Comparison of ENCODE assay signal across 19 cellular contexts in the genomic region with DNA sequence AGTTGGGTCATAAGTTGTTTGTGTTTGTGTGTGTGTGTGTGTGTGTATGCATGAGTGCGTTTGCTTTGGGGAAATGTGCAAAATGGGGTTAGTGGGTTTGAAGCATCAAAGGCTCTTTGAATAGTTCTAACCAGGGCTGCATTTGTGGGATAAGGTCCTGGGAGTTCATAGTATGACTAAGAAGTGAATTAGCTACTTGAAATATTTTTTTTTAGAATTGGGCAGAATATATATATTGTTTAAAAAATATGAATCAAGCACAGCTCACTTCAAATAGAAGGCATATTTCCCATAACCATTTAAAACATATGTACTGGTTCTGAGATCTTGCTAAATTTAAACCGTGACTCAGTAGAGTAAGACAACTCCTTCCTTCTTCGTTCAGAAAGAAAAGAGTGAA. TPM values are rescaled to one million over a fixed set of nuclear protein-coding genes. Genes with fewer than 3 reads are reported as not detected.
DNase-seq lines count a peak whose midpoint lies in the region; ATAC-seq, FAIRE-seq and TF ChIP-seq lines count a peak whose summit lies in the region.
"Had no signal": no experiment of that assay in that cellular context is flagged by ENCODE, and none has a peak within 500 bp of the region (broad histone marks: within the 10 kb centered on the region; RNA-seq: fewer than 3 reads in every experiment).

No MANE protein-coding gene starts in this region.

- peak; percentile 81 for FAIRE-seq in astrocyte (lab: Jason Lieb, UNC)

- no peaks in the 10 kb centered on the region for H3K9me3 ChIP-seq in astrocyte (ENCODE audit: insufficient read depth, low read depth, low read length)
- no peaks in the 10 kb centered on the region for H3K9me3 ChIP-seq in PC-9 (ENCODE audit: insufficient read depth, low read depth)
- H3K9me3 ChIP-seq: prostate gland, tibial nerve had no signal

- H3F3A ChIP-seq in PC-9 (ENCODE audit: insufficient read depth, low read depth) = peaks cover 24% of the 10 kb centered on the region; the same call in 1 of the 2 replicates

- no peaks in the 10 kb centered on the region for H3K36me3 ChIP-seq in astrocyte (ENCODE audit: insufficient read depth, low read length)
- H3K36me3 ChIP-seq in PC-9 (ENCODE audit: low read depth) = peaks cover 24% of the 10 kb centered on the region
- H3K36me3 ChIP-seq: prostate gland, tibial nerve had no signal

- H3K4me1 ChIP-seq in astrocyte (ENCODE audit: insufficient read depth, low read length) (peaks cover 18% of the 10 kb centered on the region), foreskin keratinocyte (peaks cover 59% of the 10 kb centered on the region), PC-9 (replicated peaks; ENCODE audit: insufficient read depth) (peaks cover 38% of the 10 kb centered on the region)
- H3K4me1 ChIP-seq: prostate gland had no signal

- ATAC-seq in foreskin keratinocyte = peak; percentile 85
- no peak for ATAC-seq in GM19455 (IDR thresholded peaks at IDR 0.05; ENCODE audit: unreplicated experiment)
- ATAC-seq: activated T-cell treated with anti-CD3 and anti-CD28 coated beads, Interleukin-2, amount 50 U/mL, for 72 hours; K562 had no signal

- CTCF ChIA-PET in PC-9 (lab: Charles Lee) = no interaction called here

- H3K27ac ChIP-seq in astrocyte (ENCODE audit: low read depth, low read length) = peak overlapping the region; percentile 32
- peak overlapping the region; percentile 24 for H3K27ac ChIP-seq in foreskin keratinocyte
- no peak overlapping the region for H3K27ac ChIP-seq in PC-9
- H3K27ac ChIP-seq: dorsolateral prefrontal cortex, prostate gland, tibial nerve had no signal

- H3K27me3 Mint-ChIP-seq in astrocyte (ENCODE audit: low read depth, unreplicated experiment) = no peaks in the 10 kb centered on the region

- H3K4me1 Mint-ChIP-seq in astrocyte (ENCODE audit: low read depth, unreplicated experiment) = peaks cover 60% of the 10 kb centered on the region

- no TSS peak for BruUV-seq in PC-9 (replicated peaks; lab: Mats Ljungman, UMichigan)

- peaks cover 93% of the 10 kb centered on the region for H3K79me2 ChIP-seq in astrocyte (ENCODE audit: insufficient read depth, low read length)
- H3K79me2 ChIP-seq in PC-9 (ENCODE audit: low read depth) = peaks cover 100% of the 10 kb centered on the region

- H3K27ac Mint-ChIP-seq in astrocyte (ENCODE audit: unreplicated experiment) = peak overlapping the region; percentile 41
- H3K27ac Mint-ChIP-seq: activated T-cell treated with anti-CD3 and anti-CD28 coated beads, Interleukin-2, amount 50 U/mL, for 72 hours had no signal

- intact Hi-C loops in PC-9 (cut with micrococcal nuclease; ENCODE audit: unreplicated experiment) = no loop called here

- DNase-seq in AG08396 (ENCODE audit: low spot score) = peak; percentile 41
- DNase-seq in HPDE6-E6E7 (ENCODE audit: extremely low spot score) = peak; percentile 20
- DNase-seq in astrocyte (ENCODE audit: low read depth) = peak; percentile 86
- DNase-seq in foreskin keratinocyte = peak; percentile 57 to 76
- DNase-seq in PC-9 = no peak
- DNase-seq in iPS-NIHi11 (ENCODE audit: low spot score) = no peak
- DNase-seq in NCI-H446 (lab: John Stamatoyannopoulos, UW) = no peak
- DNase-seq: activated CD4-positive, alpha-beta T cell treated with anti-CD3 and anti-CD28 coated beads, Interleukin-2, amount 50 U/mL, for 1 hour; activated T-cell treated with anti-CD3 and anti-CD28 coated beads, Interleukin-2, amount 50 U/mL, for 72 hours; AML-193; amygdala; dorsolateral prefrontal cortex; NCI-H1694 treated with DMSO at 0.1 percent for 48 hours; NCI-H526 treated with DMSO at 0.1 percent for 48 hours; stimulated activated CD8-positive, alpha-beta memory T cell treated with anti-CD3 and anti-CD28 coated beads, Interleukin-4, amount 100 ng/mL, for 48 hours had no signal

- peaks cover 8% of the 10 kb centered on the region for H3K36me3 Mint-ChIP-seq in astrocyte (ENCODE audit: low read depth, unreplicated experiment)

- H3K9ac ChIP-seq in astrocyte (ENCODE audit: low read length) = no peak overlapping the region

- POLR2A ChIA-PET in PC-9 (lab: Charles Lee; ENCODE audit: unreplicated experiment) = interaction anchor here (0.7 kb wide), 1 partner anchor 126 kb away, joined by 7 read pairs; no protein-coding TSS in a partner anchor

- peak overlapping the region; percentile 48 for H3K4me2 ChIP-seq in astrocyte (ENCODE audit: low read length)
- H3K4me2 ChIP-seq in PC-9 = no peak overlapping the region

- TF ChIP-seq CTCF in astrocyte (IDR thresholded peaks at IDR 0.05; ENCODE audit: insufficient read depth, low read depth, low read length) = no peak
- TF ChIP-seq CTCF in foreskin keratinocyte (conservative IDR thresholded peaks at IDR 0.05) = no peak
- no peak for TF ChIP-seq CTCF in PC-9 (conservative IDR thresholded peaks at IDR 0.05)

- no peaks in the 10 kb centered on the region for H3K9me3 Mint-ChIP-seq in astrocyte (ENCODE audit: unreplicated experiment)
- H3K9me3 Mint-ChIP-seq: activated T-cell treated with anti-CD3 and anti-CD28 coated beads, Interleukin-2, amount 50 U/mL, for 72 hours had no signal

- H2AFZ ChIP-seq in astrocyte (ENCODE audit: low read depth, low read length) (no peak overlapping the region), PC-9 (no peak overlapping the region)

- H3K9me2 ChIP-seq in PC-9 (ENCODE audit: insufficient read depth) = no peaks in the 10 kb centered on the region

- no peaks in the 10 kb centered on the region for H3K27me3 ChIP-seq in astrocyte (ENCODE audit: insufficient read depth, low read length)
- no peaks in the 10 kb centered on the region for H3K27me3 ChIP-seq in foreskin keratinocyte
- no peaks in the 10 kb centered on the region for H3K27me3 ChIP-seq in PC-9 (ENCODE audit: insufficient read depth, low read depth)
- H3K27me3 ChIP-seq: tibial nerve had no signal

- H3K4me3 Mint-ChIP-seq in astrocyte (ENCODE audit: unreplicated experiment) = no peak overlapping the region
- H3K4me3 Mint-ChIP-seq: activated T-cell treated with anti-CD3 and anti-CD28 coated beads, Interleukin-2, amount 50 U/mL, for 72 hours had no signal

- H4K20me1 ChIP-seq in astrocyte (ENCODE audit: insufficient read depth, low read length) (peaks cover 98% of the 10 kb centered on the region), PC-9 (ENCODE audit: insufficient read depth) (peaks cover 87% of the 10 kb centered on the region)

- H3K4me3 ChIP-seq in astrocyte (ENCODE audit: insufficient read depth, low read depth, low read length) (no peak overlapping the region), PC-9 (no peak overlapping the region)
- H3K4me3 ChIP-seq: dorsolateral prefrontal cortex, K562, prostate gland, tibial nerve had no signal

RNA-seq across cellular contexts. Expression of a gene that starts 43.1 kb away (rescaled TPM):
- total RNA-seq in astrocyte = 128 and 162 TPM in 2 replicates
- total RNA-seq in foreskin keratinocyte = 149 and 165 TPM in 2 replicates
- 43.6 and 53.1 TPM in 2 replicates for polyA plus RNA-seq in foreskin keratinocyte
- 140 and 150 TPM in 2 replicates for total RNA-seq in PC-9 (2021)

Comparison
In these comparisons a context has a peak if more than half of its experiments do, and no peak if none do; other contexts are left out.
1. DNase-seq: peak in AG08396 (single experiment), HPDE6-E6E7 (single experiment), astrocyte (single experiment) and foreskin keratinocyte (2 of 2); none in PC-9 (0 of 2), iPS-NIHi11 (single experiment) and NCI-H446 (0 of 2).